In the genomic region with DNA sequence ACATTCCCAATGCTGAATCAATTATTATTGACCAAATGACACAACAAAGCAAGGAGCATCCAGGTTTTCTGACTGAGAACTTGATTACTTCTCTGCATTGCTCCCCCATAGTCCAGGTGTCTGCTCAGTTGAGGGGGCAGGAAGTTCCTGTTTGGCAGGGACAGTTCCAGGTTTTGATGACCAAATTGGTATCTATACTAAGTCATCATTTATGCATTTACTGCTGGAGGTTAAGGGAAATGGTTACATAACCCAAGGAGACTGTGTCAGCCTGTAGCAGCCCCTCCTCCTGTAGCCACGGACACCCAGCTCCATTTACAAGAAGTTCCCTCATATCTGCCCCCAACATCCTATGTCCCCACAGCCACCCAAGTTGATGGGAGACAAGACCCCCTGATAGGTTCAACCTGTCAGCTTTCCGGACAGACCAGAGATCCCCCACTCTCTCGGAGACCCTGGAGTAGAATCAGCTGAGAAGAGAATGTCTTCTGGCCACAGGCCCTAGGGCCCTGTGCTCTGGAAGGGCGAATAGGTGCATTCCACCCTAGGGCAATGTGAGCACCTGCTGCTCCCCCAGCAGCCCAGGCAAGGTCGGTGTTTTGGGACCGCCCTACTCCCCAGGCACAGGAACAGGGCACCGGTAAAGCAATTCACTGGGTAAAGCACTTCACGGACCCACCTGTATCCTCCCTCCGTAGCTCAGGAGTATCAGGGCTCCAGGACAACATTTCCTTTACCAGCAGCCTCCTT, we compare ENCODE assay signal across 1 cellular context.
TF ChIP-seq lines count a peak whose summit lies in the region.

No MANE protein-coding gene starts in this region.

TF ChIP-seq in A549, 52 proteins besides CTCF, POLR2A, EP300 and RAD21 (continued from another document):
- TF ChIP-seq EHF (CRISPR knock-in tag; IDR thresholded peaks at IDR 0.05) (no peak), GATA3 (IDR thresholded peaks at IDR 0.05; ENCODE audit: borderline replicate concordance) (no peak)
